In the genomic region with DNA sequence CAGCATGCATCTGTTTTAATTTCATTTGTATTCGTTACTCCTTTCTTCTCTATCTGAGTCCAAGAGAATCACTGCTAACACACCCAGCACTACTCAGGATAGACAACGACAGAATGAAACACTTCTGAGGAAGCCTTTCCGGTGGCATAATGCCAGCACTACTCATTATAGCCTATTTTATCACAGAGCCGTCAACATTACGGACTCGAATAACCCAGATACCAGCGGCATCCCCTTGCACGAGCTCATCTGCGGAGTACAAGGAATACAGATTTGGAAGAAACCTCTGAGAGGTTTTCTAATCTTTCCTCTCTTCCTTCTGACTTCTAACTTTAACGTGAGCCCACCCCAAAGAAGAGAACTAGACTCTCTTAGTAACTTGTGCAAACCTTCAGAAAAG, we compare ENCODE assay signal across 17 cellular contexts.
DNase-seq lines count a peak whose midpoint lies in the region; ATAC-seq and TF ChIP-seq lines count a peak whose summit lies in the region.
"Had no signal": no experiment of that assay in that cellular context is flagged by ENCODE, and none has a peak within 500 bp of the region (broad histone marks: within the 10 kb centered on the region; RNA-seq: fewer than 3 reads in every experiment).

No MANE protein-coding gene starts in this region.

- POLR2A ChIA-PET in activated CD8-positive, alpha-beta T cell treated with anti-CD3 and anti-CD28 coated beads, Interleukin-2, amount 10 ng/mL, durations not matched to agents 7 days and 5 days (lab: Charles Lee), result no interaction called here

- WGBS in mammary epithelial cell (ENCODE audit: low coverage, missing lambda C conversion rate), result 12% methylated on average over 10 of the region's 10 CpGs

- no peak overlapping the region for H3K9ac ChIP-seq in mammary epithelial cell (ENCODE audit: insufficient read depth, low read length)

- DNase-seq in NCI-H1092 treated with DMSO at 0.1 percent for 48 hours (lab: John Stamatoyannopoulos, UW) (peak; percentile 10), NCI-H1092 (lab: John Stamatoyannopoulos, UW) (no peak), NCI-H2171 treated with DMSO at 0.1 percent for 48 hours (lab: John Stamatoyannopoulos, UW) (peak; percentile 29), endothelial cell (ENCODE audit: low spot score) (no peak), progenitor cell of endocrine pancreas (ENCODE audit: low spot score, unreplicated experiment) (no peak), mammary epithelial cell (no peak), T1000 (lab: John Stamatoyannopoulos, UW) (no peak)
- DNase-seq in activated CD8-positive, alpha-beta T cell treated with anti-CD3 and anti-CD28 coated beads, Interleukin-2, amount 10 ng/mL, durations not matched to agents 7 days and 5 days, result no peak
- DNase-seq: activated CD4-positive, alpha-beta T cell treated with anti-CD3 and anti-CD28 coated beads, Interleukin-2, amount 50 U/mL, for 1 hour; activated T-cell treated with anti-CD3 and anti-CD28 coated beads, Interleukin-2, amount 50 U/mL, for 4 hours; left lung; naive thymus-derived CD4-positive, alpha-beta T cell; Right ventricle myocardium superior; T-helper 9 cell had no signal

- H3K36me3 Mint-ChIP-seq in endothelial cell (ENCODE audit: low read depth, unreplicated experiment) (no peaks in the 10 kb centered on the region), progenitor cell of endocrine pancreas (ENCODE audit: insufficient read depth) (no peaks in the 10 kb centered on the region)
- no peaks in the 10 kb centered on the region for H3K36me3 Mint-ChIP-seq in activated CD8-positive, alpha-beta T cell treated with anti-CD3 and anti-CD28 coated beads, Interleukin-2, amount 10 ng/mL, durations not matched to agents 7 days and 5 days (ENCODE audit: low read depth)
- H3K36me3 Mint-ChIP-seq: naive thymus-derived CD4-positive, alpha-beta T cell had no signal

- CTCF ChIA-PET in mammary epithelial cell (lab: Charles Lee; ENCODE audit: low non-redundant PET), result no interaction called here
- CTCF ChIA-PET in activated CD8-positive, alpha-beta T cell treated with anti-CD3 and anti-CD28 coated beads, Interleukin-2, amount 10 ng/mL, durations not matched to agents 7 days and 5 days (lab: Charles Lee), result no interaction called here

- BruUV-seq in mammary epithelial cell (replicated peaks; lab: Mats Ljungman, UMichigan), result no TSS peak

- H3K4me1 Mint-ChIP-seq in endothelial cell (ENCODE audit: unreplicated experiment), result peaks cover 23% of the 10 kb centered on the region
- H3K4me1 Mint-ChIP-seq in progenitor cell of endocrine pancreas (ENCODE audit: low read depth), result peaks cover 10% of the 10 kb centered on the region
- no peaks in the 10 kb centered on the region for H3K4me1 Mint-ChIP-seq in activated CD8-positive, alpha-beta T cell treated with anti-CD3 and anti-CD28 coated beads, Interleukin-2, amount 10 ng/mL, durations not matched to agents 7 days and 5 days (ENCODE audit: low read depth)

- no peaks in the 10 kb centered on the region for H3K79me2 ChIP-seq in mammary epithelial cell (ENCODE audit: insufficient read depth, low read length)

- H3K27ac ChIP-seq in mammary epithelial cell (ENCODE audit: insufficient read depth, low read depth, low read length), result no peak overlapping the region
- H3K27ac ChIP-seq: epithelial cell of prostate, left lung, right atrium auricular region, tibial nerve had no signal

- intact Hi-C loops in mammary epithelial cell (cut with micrococcal nuclease), result no loop called here

- no peak overlapping the region for H3K27ac Mint-ChIP-seq in endothelial cell (ENCODE audit: unreplicated experiment)
- no peak overlapping the region for H3K27ac Mint-ChIP-seq in progenitor cell of endocrine pancreas
- H3K27ac Mint-ChIP-seq in activated CD8-positive, alpha-beta T cell treated with anti-CD3 and anti-CD28 coated beads, Interleukin-2, amount 10 ng/mL, durations not matched to agents 7 days and 5 days, result no peak overlapping the region
- H3K27ac Mint-ChIP-seq: naive thymus-derived CD4-positive, alpha-beta T cell had no signal

- H3K36me3 ChIP-seq in mammary epithelial cell (ENCODE audit: insufficient read depth, low read length), result no peaks in the 10 kb centered on the region
- H3K36me3 ChIP-seq: left lung, right atrium auricular region, tibial nerve had no signal

- no peak overlapping the region for H3K4me2 ChIP-seq in mammary epithelial cell (ENCODE audit: insufficient read depth, low read depth, low read length)

- TF ChIP-seq CTCF in endothelial cell (IDR thresholded peaks at IDR 0.05; ENCODE audit: unreplicated experiment) (no peak), progenitor cell of endocrine pancreas (IDR thresholded peaks at IDR 0.05; ENCODE audit: unreplicated experiment) (no peak), mammary epithelial cell (conservative IDR thresholded peaks at IDR 0.05 in 1 of 2, IDR thresholded peaks at IDR 0.05 in 1 of 2; ENCODE audit: extremely low read depth in 1 of 2, insufficient read depth in 1 of 2, low read depth in 1 of 2, low read length in 2 of 2) (no peak)

- no peaks in the 10 kb centered on the region for H3K9me3 ChIP-seq in mammary epithelial cell (replicated peaks; ENCODE audit: insufficient read depth, low read length)
- H3K9me3 ChIP-seq: left lung, right atrium auricular region, tibial nerve had no signal

- H3K9me3 Mint-ChIP-seq in endothelial cell (ENCODE audit: unreplicated experiment), result no peaks in the 10 kb centered on the region
- H3K9me3 Mint-ChIP-seq in progenitor cell of endocrine pancreas (ENCODE audit: low read depth), result no peaks in the 10 kb centered on the region
- H3K9me3 Mint-ChIP-seq in activated CD8-positive, alpha-beta T cell treated with anti-CD3 and anti-CD28 coated beads, Interleukin-2, amount 10 ng/mL, durations not matched to agents 7 days and 5 days (ENCODE audit: insufficient read depth), result no peaks in the 10 kb centered on the region
- H3K9me3 Mint-ChIP-seq: activated T-cell treated with anti-CD3 and anti-CD28 coated beads, Interleukin-2, amount 50 U/mL, for 4 hours had no signal

- no peak for ATAC-seq in activated CD8-positive, alpha-beta T cell treated with anti-CD3 and anti-CD28 coated beads, Interleukin-2, amount 10 ng/mL, durations not matched to agents 7 days and 5 days
- ATAC-seq: activated T-cell treated with anti-CD3 and anti-CD28 coated beads, Interleukin-2, amount 50 U/mL, for 4 hours; left lung; naive thymus-derived CD4-positive, alpha-beta T cell had no signal

- H3K4me3 Mint-ChIP-seq in endothelial cell (ENCODE audit: unreplicated experiment) (peak overlapping the region; percentile 75), progenitor cell of endocrine pancreas (ENCODE audit: low read depth) (peak overlapping the region; percentile 71)
- H3K4me3 Mint-ChIP-seq in activated CD8-positive, alpha-beta T cell treated with anti-CD3 and anti-CD28 coated beads, Interleukin-2, amount 10 ng/mL, durations not matched to agents 7 days and 5 days, result no peak overlapping the region
- H3K4me3 Mint-ChIP-seq: activated T-cell treated with anti-CD3 and anti-CD28 coated beads, Interleukin-2, amount 50 U/mL, for 4 hours; naive thymus-derived CD4-positive, alpha-beta T cell had no signal

- in situ Hi-C loops in mammary epithelial cell (cut with MboI; ENCODE audit: low sequenced_read_pairs in 2 of 2), result no loop called here

- H3K27me3 Mint-ChIP-seq in endothelial cell (ENCODE audit: unreplicated experiment), result peaks cover 20% of the 10 kb centered on the region
- peaks cover 61% of the 10 kb centered on the region for H3K27me3 Mint-ChIP-seq in progenitor cell of endocrine pancreas
- peaks cover 59% of the 10 kb centered on the region for H3K27me3 Mint-ChIP-seq in activated CD8-positive, alpha-beta T cell treated with anti-CD3 and anti-CD28 coated beads, Interleukin-2, amount 10 ng/mL, durations not matched to agents 7 days and 5 days (ENCODE audit: low read depth)

- peaks cover 30% of the 10 kb centered on the region for H3K27me3 ChIP-seq in mammary epithelial cell (ENCODE audit: insufficient read depth, low read length)
- H3K27me3 ChIP-seq: right atrium auricular region had no signal

- H2AFZ ChIP-seq in mammary epithelial cell (ENCODE audit: low read depth, low read length), result no peak overlapping the region

- H3K4me1 ChIP-seq in mammary epithelial cell (ENCODE audit: insufficient read depth, low read length), result no peaks in the 10 kb centered on the region

- H3K4me3 ChIP-seq in mammary epithelial cell (replicated peaks in 1 of 3; ENCODE audit: insufficient read depth in 1 of 3, low read depth in 2 of 3, low read length in 3 of 3), result no peak overlapping the region
- H3K4me3 ChIP-seq: left lung, right atrium auricular region had no signal

- dilution Hi-C loops in mammary epithelial cell (cut with HindIII; ENCODE audit: low sequenced_read_pairs), result no loop called here

- peaks cover 3% of the 10 kb centered on the region for H4K20me1 ChIP-seq in mammary epithelial cell (ENCODE audit: insufficient read depth, low read length)

Comparison
In these comparisons a context has a peak if more than half of its experiments do, and no peak if none do; other contexts are left out.
1. DNase-seq: peak in NCI-H1092 treated with DMSO at 0.1 percent for 48 hours (single experiment) and NCI-H2171 treated with DMSO at 0.1 percent for 48 hours (single experiment); none in NCI-H1092 (single experiment), endothelial cell (single experiment), progenitor cell of endocrine pancreas (single experiment), mammary epithelial cell (single experiment), activated CD8-positive, alpha-beta T cell treated with anti-CD3 and anti-CD28 coated beads, Interleukin-2, amount 10 ng/mL, durations not matched to agents 7 days and 5 days (single experiment) and T1000 (single experiment).